Comparison of ENCODE assay signal across 1 cellular context in the genomic region with DNA sequence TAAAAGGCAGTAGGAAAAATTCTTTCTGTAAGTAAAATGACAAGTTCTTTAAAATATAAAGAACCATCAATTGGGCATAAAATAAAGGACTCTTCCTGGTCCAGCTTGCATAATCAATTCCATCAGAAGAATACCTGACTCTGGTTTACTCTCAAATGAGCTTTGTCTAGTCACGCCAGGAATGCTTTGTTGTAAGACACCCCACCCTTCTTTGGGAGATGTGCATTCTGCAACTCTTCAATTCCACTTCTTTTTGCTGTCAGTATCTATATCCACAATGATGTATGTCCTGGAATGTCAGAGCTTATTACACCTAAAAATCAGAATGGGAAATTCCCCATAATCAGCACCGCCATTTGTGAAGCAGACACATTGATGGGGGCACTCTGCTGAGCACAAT.
TF ChIP-seq lines count a peak whose summit lies in the region.

No MANE protein-coding gene starts in this region.

TF ChIP-seq in HCT116, 20 proteins besides CTCF, POLR2A, EP300 and RAD21:
- TF ChIP-seq ELF1 (IDR thresholded peaks at IDR 0.05; ENCODE audit: borderline replicate concordance, low read depth), result no peak
- TF ChIP-seq, protein P1, sequence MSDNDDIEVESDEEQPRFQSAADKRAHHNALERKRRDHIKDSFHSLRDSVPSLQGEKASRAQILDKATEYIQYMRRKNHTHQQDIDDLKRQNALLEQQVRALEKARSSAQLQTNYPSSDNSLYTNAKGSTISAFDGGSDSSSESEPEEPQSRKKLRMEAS (IDR thresholded peaks at IDR 0.05), result 0 out of 2 replicates have a peak, but pooled peaks have one; percentile 6
